Comparison of ENCODE assay signal across 16 cellular contexts in genomic region chr2:80329491-80329890, GRCh38. TPM values are rescaled to one million over a fixed set of nuclear protein-coding genes. Genes with fewer than 3 reads are reported as not detected.
DNase-seq lines count a peak whose midpoint lies in the region; ATAC-seq, FAIRE-seq and TF ChIP-seq lines count a peak whose summit lies in the region.
"Had no signal": no experiment of that assay in that cellular context is flagged by ENCODE, and none has a peak within 500 bp of the region (broad histone marks: within the 10 kb centered on the region; RNA-seq: fewer than 3 reads in every experiment).

No MANE protein-coding gene starts in this region.

- CTCF ChIA-PET in K562 (lab: Yijun Ruan, JAX; ENCODE audit: low intra/inter-chr PET ratio) = no interaction called here

- H2AFZ ChIP-seq in K562 (ENCODE audit: low read depth, low read length) = no peak overlapping the region
- H2AFZ ChIP-seq: GM23248 had no signal

- no peak overlapping the region for H3K9ac ChIP-seq in K562 (ENCODE audit: insufficient read depth in 1 of 2, low read depth in 2 of 2, low read length in 2 of 2)
- H3K9ac ChIP-seq: GM23248 had no signal

- no peak for TF ChIP-seq EP300 in K562 (IDR thresholded peaks at IDR 0.05; ENCODE audit: low read length)

- TF ChIP-seq RAD21 in K562 (CRISPR knock-in tag; conservative IDR thresholded peaks at IDR 0.05 in 1 of 2, IDR thresholded peaks at IDR 0.05 in 1 of 2) = no peak

- WGBS in K562 (ENCODE audit: insufficient coverage, low coverage, missing lambda C conversion rate) = 9% methylated on average over 5 of the region's 5 CpGs

- no peak for TF ChIP-seq CTCF in K562 (IDR thresholded peaks at IDR 0.05 in 2 of 3, conservative IDR thresholded peaks at IDR 0.05 in 1 of 3; ENCODE audit: insufficient read depth in 2 of 3, low read depth in 1 of 3, low read length in 3 of 3)

- H3K79me2 ChIP-seq in K562 (ENCODE audit: control insufficient read depth, insufficient read depth, low read length) = no peaks in the 10 kb centered on the region

- DNase-seq in KBM-7 (peak; percentile 12), K562 (ENCODE audit: extremely low read depth in 1 of 4, low spot score in 3 of 4) (no peak), left colon (no peak), H7 (no peak), left cardiac atrium (no peak), NCI-H69 (lab: John Stamatoyannopoulos, UW) (no peak)
- DNase-seq: CD4-positive, CD25-positive, alpha-beta regulatory T cell; DMS 273 treated with DMSO at 0.1 percent for 48 hours; GM23248; H9 had no signal

- no peak for ATAC-seq in K562
- peak; percentile 75 for ATAC-seq in left colon
- ATAC-seq in left cardiac atrium = no peak
- no peak for ATAC-seq in HG03571 (IDR thresholded peaks at IDR 0.05; ENCODE audit: unreplicated experiment)
- ATAC-seq: A549 had no signal

- POLR2A ChIA-PET in K562 (lab: Yijun Ruan, JAX) = no interaction called here

- intact Hi-C loops in K562 (cut with micrococcal nuclease) (loop anchor here (5.0 to 10.0 kb wide), 2 partner anchors 53 to 395 kb away; no protein-coding TSS in a partner anchor), left colon (cut with DNase I, micrococcal nuclease) (no loop called here), left cardiac atrium (cut with DNase I) (loop anchor here (5.0 to 10.0 kb wide), 3 partner anchors 98 to 255 kb away; no protein-coding TSS in a partner anchor)

- no peak overlapping the region for H3K27ac ChIP-seq in K562 (ENCODE audit: extremely low read depth, low read depth, low read length)
- H3K27ac ChIP-seq: A549, GM23248 had no signal

- H3K27me3 ChIP-seq in K562 (ENCODE audit: control insufficient read depth in 2 of 2, insufficient read depth in 2 of 2, low read length in 2 of 2) (0 out of 5 replicates have a peak, but pooled peaks cover 0 to 2% of the 10 kb centered on the region in 2 experiments), H7 (ENCODE audit: control insufficient read depth, insufficient read depth, low read length) (no peaks in the 10 kb centered on the region)

- no peaks in the 10 kb centered on the region for H3K36me3 ChIP-seq in K562 (ENCODE audit: control insufficient read depth, insufficient read depth, low read length)
- H3K36me3 ChIP-seq in H7 (replicated peaks; ENCODE audit: control insufficient read depth, insufficient read depth, low read length) = no peaks in the 10 kb centered on the region

- H3K9me1 ChIP-seq in K562 (ENCODE audit: control insufficient read depth, insufficient read depth, low read length) = no peaks in the 10 kb centered on the region

- H3K4me1 ChIP-seq in K562 (replicated peaks in 1 of 2; ENCODE audit: control insufficient read depth in 2 of 2, insufficient read depth in 2 of 2, low read length in 2 of 2) = no peaks in the 10 kb centered on the region; a peak in 1 of 5 replicates
- H3K4me1 ChIP-seq: A549 had no signal

- H3K4me3 ChIP-seq in K562 (no peak overlapping the region), H7 (ENCODE audit: insufficient read depth, low read depth, low read length) (no peak overlapping the region)
- H3K4me3 ChIP-seq: A549, GM23248 had no signal

- H3K4me2 ChIP-seq in K562 (ENCODE audit: insufficient read depth, low read length) = no peak overlapping the region
- H3K4me2 ChIP-seq: A549 had no signal

- in situ Hi-C loops in KBM-7 (cut with MboI; ENCODE audit: low pct_unique_long_range_greater_than_20kb, low sequenced_read_pairs) (no loop called here), K562 (cut with MboI) (loop anchor here (5.0 kb wide), 1 partner anchor 98 kb away; no protein-coding TSS in a partner anchor)

- H4K20me1 ChIP-seq in K562 (replicated peaks; ENCODE audit: control insufficient read depth, insufficient read depth, low read length) = no peaks in the 10 kb centered on the region

- no peak for TF ChIP-seq POLR2A in K562 (conservative IDR thresholded peaks at IDR 0.05)

- FAIRE-seq in K562 (lab: Jason Lieb, UNC) = no peak
- FAIRE-seq: A549, GM18507 had no signal

- H3K9me3 ChIP-seq in K562 (replicated peaks; ENCODE audit: control insufficient read depth, insufficient read depth, low read depth, low read length) = no peaks in the 10 kb centered on the region
- H3K9me3 ChIP-seq: A549 had no signal

- no TSS peak for BruUV-seq in K562 (replicated peaks; lab: Mats Ljungman, UMichigan)

TF ChIP-seq in K562, 482 proteins besides CTCF, POLR2A, EP300 and RAD21:
- TF ChIP-seq HDAC8 (tag; IDR thresholded peaks at IDR 0.05) = no peak
- peak; percentile 49; the same call in 1 of the 2 replicates for TF ChIP-seq SPI1 (IDR thresholded peaks at IDR 0.05; ENCODE audit: borderline replicate concordance, low read depth, low read length)

RNA-seq across cellular contexts. Expression of gene LRRTM1, which starts 24.9 kb away (rescaled TPM):
- 0.28 and 0.37 TPM in 2 replicates for total RNA-seq in K562 (2011; cell fraction: chromatin; rRNA removed; ENCODE audit: low replicate concordance)
- 0.26 and 0.33 TPM in 2 replicates for total RNA-seq in K562 (2011; cell fraction: nucleolus; rRNA removed)
- total RNA-seq in K562 (2011; cell fraction: nucleoplasm; rRNA removed) = not detected in 2 replicates
- total RNA-seq in K562 (2014; rRNA removed) (not detected in 2 replicates), K562 (2014; rRNA removed; fragmentation: Illumina TruSeq; extraction: Trizol) (not detected in 2 replicates), K562 (2015; rRNA removed; fragmentation: Illumina TruSeq; extraction: Trizol) (0.19 and 0.33 TPM in 2 replicates), K562 (2021) (not detected in 2 replicates), left colon (under 1 TPM; 0.21 to 0.34 TPM), left cardiac atrium (under 1 TPM; 0.18 to 0.41 TPM)
- polyA plus RNA-seq in K562 (2011; rRNA removed) (0.07 TPM in 1 of 2 replicates, not detected in the other), K562 (2014; fragmentation: Illumina TruSeq; extraction: Trizol) (not detected in 2 replicates), K562 (2014; fragmentation: Nextera tagmentation; extraction: Ambion mirVana) (not detected), K562 (2014; rRNA removed) (0.04 and 0.11 TPM in 2 replicates)
- polyA plus RNA-seq in K562 (2011; cell fraction: cytosol; rRNA removed) = 0.25 TPM in 1 of 2 replicates, not detected in the other
- 0.74 TPM in 1 of 2 replicates, not detected in the other for polyA plus RNA-seq in K562 (2011; cell fraction: nucleus; rRNA removed)
- polyA plus RNA-seq in K562 (2012) = 0.30 and 0.39 TPM in 2 replicates
- not detected in 2 replicates for polyA minus RNA-seq in K562 (2011; rRNA and poly(A)+ RNA removed)
- 0.38 TPM in 1 of 2 replicates, not detected in the other for polyA minus RNA-seq in K562 (2011; cell fraction: cytosol; rRNA and poly(A)+ RNA removed)
- polyA minus RNA-seq in K562 (2011; cell fraction: nucleus; rRNA and poly(A)+ RNA removed) = 0.13 TPM in 1 of 2 replicates, not detected in the other
- total RNA-seq in H7 (2014; rRNA removed; shearing (Covaris generic)) = 0.37 and 2.7 TPM in 2 replicates
- total RNA-seq: CD4-positive, CD25-positive, alpha-beta regulatory T cell; Daoy; GM23248 had no signal
- polyA plus RNA-seq: A549; AG04450; BJ; CD4-positive, CD25-positive, alpha-beta regulatory T cell; GM23248 had no signal

Comparison
In these comparisons a context has a peak if more than half of its experiments do, and no peak if none do; other contexts are left out.
1. intact Hi-C loops: an anchor here in K562 (5.0 to 10.0 kb wide) and left cardiac atrium (5.0 to 10.0 kb wide); none called in left colon.